ENCODE assay signal across 15 cellular contexts in genomic region chr14:96252323-96253052, GRCh38. TPM values are rescaled to one million over a fixed set of nuclear protein-coding genes. Genes with fewer than 3 reads are reported as not detected.
DNase-seq lines count a peak whose midpoint lies in the region; ATAC-seq and TF ChIP-seq lines count a peak whose summit lies in the region.
"Had no signal": no experiment of that assay in that cellular context is flagged by ENCODE, and none has a peak within 500 bp of the region (broad histone marks: within the 10 kb centered on the region; RNA-seq: fewer than 3 reads in every experiment).

No MANE protein-coding gene starts in this region.

- no peak overlapping the region for H3K4ac ChIP-seq in neuronal stem cell (ENCODE audit: low read length)

- peaks cover 39% of the 10 kb centered on the region for H3K27me3 Mint-ChIP-seq in activated T-helper 17 cell treated with anti-CD3 and anti-CD28 coated beads, Interleukin-2, amount 50 U/mL, for 72 hours
- peaks cover 2 to 15% (median 10%) of the 10 kb centered on the region in 3 donors for H3K27me3 Mint-ChIP-seq in CD14-positive monocyte (ENCODE audit: low read depth in 3 of 3)

- no peak overlapping the region for H2BK12ac ChIP-seq in neuronal stem cell (ENCODE audit: low read length)

- H2BK15ac ChIP-seq in neuronal stem cell (ENCODE audit: low read length), result no peak overlapping the region

- no peak overlapping the region for H2AFZ ChIP-seq in neuronal stem cell (ENCODE audit: low read length)

- no peaks in the 10 kb centered on the region for H3K79me1 ChIP-seq in neuronal stem cell (ENCODE audit: low read depth, low read length)

- intact Hi-C loops in CD14-positive monocyte (cut with micrococcal nuclease), result no loop called here

- H3K4me3 ChIP-seq in neuronal stem cell (ENCODE audit: low read length in 2 of 2), result no peak overlapping the region
- H3K4me3 ChIP-seq: adrenal gland had no signal

- TF ChIP-seq CTCF in CD14-positive monocyte (IDR thresholded peaks at IDR 0.05), result no peak

- H3K9me3 ChIP-seq in neuronal stem cell (replicated peaks in 1 of 2; ENCODE audit: control insufficient read depth in 2 of 2, insufficient read depth in 1 of 2, low read depth in 1 of 2, low read length in 2 of 2), result no peaks in the 10 kb centered on the region
- H3K9me3 ChIP-seq: adrenal gland had no signal

- ATAC-seq in activated T-helper 17 cell treated with anti-CD3 and anti-CD28 coated beads, Interleukin-2, amount 50 U/mL, for 72 hours (replicated peaks), result peak; percentile 40
- no peak for ATAC-seq in HG03039 (IDR thresholded peaks at IDR 0.05; ENCODE audit: unreplicated experiment)
- ATAC-seq: activated CD4-positive, CD25-positive, alpha-beta regulatory T cell treated with anti-CD3 and anti-CD28 coated beads, Interleukin-2, amount 50 U/mL, for 24 hours had no signal

- no peak overlapping the region for H3K27ac ChIP-seq in neuronal stem cell (replicated peaks; ENCODE audit: low read length)
- H3K27ac ChIP-seq: adrenal gland had no signal

- no peak overlapping the region for H3K4me3 Mint-ChIP-seq in activated T-helper 17 cell treated with anti-CD3 and anti-CD28 coated beads, Interleukin-2, amount 50 U/mL, for 72 hours
- H3K4me3 Mint-ChIP-seq in CD14-positive monocyte, result no peak overlapping the region
- H3K4me3 Mint-ChIP-seq: CD8-positive, alpha-beta memory T cell; dendritic cell treated with granulocyte-macrophage colony-stimulating factor and Interleukin-4, amounts not matched to agents 40 ng/mL and 50 ng/mL, for 4 days had no signal

- no peaks in the 10 kb centered on the region for H3K4me1 Mint-ChIP-seq in activated T-helper 17 cell treated with anti-CD3 and anti-CD28 coated beads, Interleukin-2, amount 50 U/mL, for 72 hours
- peaks cover 17% of the 10 kb centered on the region for H3K4me1 Mint-ChIP-seq in CD14-positive monocyte
- H3K4me1 Mint-ChIP-seq: CD8-positive, alpha-beta memory T cell had no signal

- H3K18ac ChIP-seq in neuronal stem cell (ENCODE audit: low read length), result peak overlapping the region; percentile 15

- no peak overlapping the region for H3K9ac ChIP-seq in neuronal stem cell (ENCODE audit: low read depth, low read length, poor library complexity)

- DNase-seq in DMS153 (lab: John Stamatoyannopoulos, UW), result peak; percentile 67
- DNase-seq in NCI-H2029 (lab: John Stamatoyannopoulos, UW), result peak; percentile 43
- no peak for DNase-seq in neuronal stem cell (ENCODE audit: low spot score)
- no peak for DNase-seq in CD14-positive monocyte (ENCODE audit: low spot score)
- no peak for DNase-seq in NCI-H446 (lab: John Stamatoyannopoulos, UW)
- no peak for DNase-seq in ureter (ENCODE audit: low spot score)
- DNase-seq: adrenal gland; CD8-positive, alpha-beta memory T cell; NCI-H82; stimulated activated CD4-positive, alpha-beta T cell treated with anti-CD3 and anti-CD28 coated beads, Interleukin-4, amount 100 ng/mL, for 4 hours had no signal

- H3K9me3 Mint-ChIP-seq in activated T-helper 17 cell treated with anti-CD3 and anti-CD28 coated beads, Interleukin-2, amount 50 U/mL, for 72 hours, result no peaks in the 10 kb centered on the region
- peaks cover 0 to 2% (median 0%) of the 10 kb centered on the region in 7 donors for H3K9me3 Mint-ChIP-seq in CD14-positive monocyte
- H3K9me3 Mint-ChIP-seq: dendritic cell treated with granulocyte-macrophage colony-stimulating factor and Interleukin-4, amounts not matched to agents 40 ng/mL and 50 ng/mL, for 4 days had no signal

- H3K4me1 ChIP-seq in neuronal stem cell (ENCODE audit: control insufficient read depth in 2 of 2, insufficient read depth in 1 of 2, low read depth in 1 of 2, low read length in 2 of 2), result peaks cover 0 to 7% of the 10 kb centered on the region in 2 donors
- H3K4me1 ChIP-seq: adrenal gland had no signal

- no peak overlapping the region for H4K91ac ChIP-seq in neuronal stem cell (ENCODE audit: low read depth, low read length, poor library complexity)

- no peaks in the 10 kb centered on the region for H3K36me3 ChIP-seq in neuronal stem cell (replicated peaks in 1 of 2; ENCODE audit: control insufficient read depth in 2 of 2, insufficient read depth in 2 of 2, low read length in 2 of 2)
- H3K36me3 ChIP-seq: adrenal gland had no signal

- no peak overlapping the region for H3K14ac ChIP-seq in neuronal stem cell (ENCODE audit: low read length)

- no peak overlapping the region for H2BK120ac ChIP-seq in neuronal stem cell (ENCODE audit: low read depth, low read length)

- H3K36me3 Mint-ChIP-seq in activated T-helper 17 cell treated with anti-CD3 and anti-CD28 coated beads, Interleukin-2, amount 50 U/mL, for 72 hours (ENCODE audit: low read depth), result no peaks in the 10 kb centered on the region
- no peaks in the 10 kb centered on the region for H3K36me3 Mint-ChIP-seq in CD14-positive monocyte
- H3K36me3 Mint-ChIP-seq: CD8-positive, alpha-beta memory T cell had no signal

- peaks cover 0 to 3% (median 0%) of the 10 kb centered on the region in 3 experiments for H3K27me3 ChIP-seq in neuronal stem cell (ENCODE audit: control insufficient read depth in 3 of 3, insufficient read depth in 3 of 3, low read depth in 1 of 3, low read length in 3 of 3)

- no peak overlapping the region for H3K23ac ChIP-seq in neuronal stem cell (ENCODE audit: low read depth, low read length, poor library complexity)

- H4K8ac ChIP-seq in neuronal stem cell (ENCODE audit: low read depth, low read length), result no peak overlapping the region

- H3K4me2 ChIP-seq in neuronal stem cell (ENCODE audit: insufficient read depth, low read length, poor library complexity, severe bottlenecking), result no peak overlapping the region

- H3K27ac Mint-ChIP-seq in activated T-helper 17 cell treated with anti-CD3 and anti-CD28 coated beads, Interleukin-2, amount 50 U/mL, for 72 hours, result no peak overlapping the region
- H3K27ac Mint-ChIP-seq in CD14-positive monocyte, result no peak overlapping the region
- H3K27ac Mint-ChIP-seq: CD8-positive, alpha-beta memory T cell; dendritic cell treated with granulocyte-macrophage colony-stimulating factor and Interleukin-4, amounts not matched to agents 40 ng/mL and 50 ng/mL, for 4 days had no signal

- H2AK5ac ChIP-seq in neuronal stem cell (ENCODE audit: low read depth, low read length), result no peak overlapping the region

- WGBS in neuronal stem cell (ENCODE audit: extremely low coverage in 2 of 2, insufficient read length in 2 of 2, insufficient replicate concordance in 1 of 2), 2 donors, result no CpG with 5 or more reads among the region's 19 CpGs

- no peak overlapping the region for H2BK5ac ChIP-seq in neuronal stem cell (ENCODE audit: low read length)

RNA-seq across cellular contexts. Expression of gene BDKRB1, which starts 3.5 kb away (rescaled TPM):
- total RNA-seq in activated T-helper 17 cell treated with anti-CD3 and anti-CD28 coated beads, Interleukin-2, amount 50 U/mL, for 72 hours, result not detected
- polyA plus RNA-seq in neuronal stem cell (2013, experiment 1 of 2), result 0.06 TPM
- polyA plus RNA-seq in neuronal stem cell (2013, experiment 2 of 2), result 0.10 TPM
- not detected for polyA plus RNA-seq in CD14-positive monocyte
- total RNA-seq in ureter, result 1.4 TPM
- total RNA-seq: CD8-positive, alpha-beta memory T cell; pulmonary artery endothelial cell had no signal
- polyA plus RNA-seq: CD8-positive, alpha-beta memory T cell had no signal

RNA-seq across cellular contexts. Expression of gene BDKRB2, which starts 47.8 kb away (rescaled TPM):
- total RNA-seq in activated T-helper 17 cell treated with anti-CD3 and anti-CD28 coated beads, Interleukin-2, amount 50 U/mL, for 72 hours, result not detected
- polyA plus RNA-seq in neuronal stem cell (2013, experiment 1 of 2), result 0.32 TPM
- polyA plus RNA-seq in neuronal stem cell (2013, experiment 2 of 2), result 0.32 TPM
- not detected for polyA plus RNA-seq in CD14-positive monocyte
- 17.1 TPM for total RNA-seq in ureter
- total RNA-seq: CD8-positive, alpha-beta memory T cell; pulmonary artery endothelial cell had no signal
- polyA plus RNA-seq: CD8-positive, alpha-beta memory T cell had no signal

Comparison
In these comparisons a context has a peak if more than half of its experiments do, and no peak if none do; other contexts are left out.
1. DNase-seq: peak in DMS153 (single experiment) and NCI-H2029 (single experiment); none in neuronal stem cell (single experiment), CD14-positive monocyte (single experiment), NCI-H446 (0 of 2) and ureter (single experiment).
2. RNA of gene BDKRB2, which starts 47.8 kb away (total RNA-seq): 17.1 TPM in ureter (single experiment); not detected in activated T-helper 17 cell treated with anti-CD3 and anti-CD28 coated beads, Interleukin-2, amount 50 U/mL, for 72 hours; every median in the first group is over 10 times any median in the second.